In genomic region chr2:158228943-158229508, GRCh38 we compare ENCODE assay signal across 1 cellular context.
A peak's percentile ranks its signal among the peaks of the same experiment; 100 is the strongest.
TF ChIP-seq lines count a peak whose summit lies in the region.

No MANE protein-coding gene starts in this region.

TF ChIP-seq in K562, 482 proteins besides CTCF, POLR2A, EP300 and RAD21 (continued from another document):
- TF ChIP-seq ZNF589 (CRISPR knock-in tag; IDR thresholded peaks at IDR 0.05; ENCODE audit: low read depth) (0 out of 2 replicates have a peak, but pooled peaks have one; percentile 27), TCF3 (CRISPR knock-in tag; IDR thresholded peaks at IDR 0.05) (0 out of 2 replicates have a peak, but pooled peaks have one; percentile 11), FOXA1 (IDR thresholded peaks at IDR 0.05; ENCODE audit: borderline replicate concordance) (no peak), TAL1 (IDR thresholded peaks at IDR 0.05) (peak; percentile 85), CAMTA2 (CRISPR knock-in tag; conservative IDR thresholded peaks at IDR 0.05) (no peak), NFIC (IDR thresholded peaks at IDR 0.05) (peak; percentile 50), ZBTB40 (IDR thresholded peaks at IDR 0.05) (peak; percentile 58; the same call in 1 of the 2 replicates), ZBTB40 (CRISPR knock-in tag; IDR thresholded peaks at IDR 0.05) (no peak), RNF2 (IDR thresholded peaks at IDR 0.05) (peak; percentile 62; the same call in 1 of the 2 replicates)
